ENCODE assay signal across 9 cellular contexts in genomic region chr11:114149689-114150407, GRCh38.
DNase-seq lines count a peak whose midpoint lies in the region; ATAC-seq, FAIRE-seq and TF ChIP-seq lines count a peak whose summit lies in the region.
"Had no signal": no experiment of that assay in that cellular context is flagged by ENCODE, and none has a peak within 500 bp of the region (broad histone marks: within the 10 kb centered on the region; RNA-seq: fewer than 3 reads in every experiment).

No MANE protein-coding gene starts in this region.

- intact Hi-C loops in left cardiac atrium (cut with DNase I): no loop called here
- intact Hi-C loops in dorsolateral prefrontal cortex (cut with DNase I): no loop called here

- no peaks in the 10 kb centered on the region for H3K27me3 Mint-ChIP-seq in osteocyte (ENCODE audit: unreplicated experiment)

- peaks cover 8% of the 10 kb centered on the region for H3K36me3 ChIP-seq in right atrium auricular region

- no peak for DNase-seq in right atrium auricular region (ENCODE audit: low spot score)
- no peak for DNase-seq in left cardiac atrium
- DNase-seq in dorsolateral prefrontal cortex: no peak
- no peak for DNase-seq in osteocyte (ENCODE audit: extremely low spot score, unreplicated experiment)
- no peak for DNase-seq in urothelium cell line (ENCODE audit: low spot score)
- no peak for DNase-seq in LoVo (ENCODE audit: low spot score)
- no peak for DNase-seq in midbrain (lab: John Stamatoyannopoulos, UW)
- DNase-seq: NCI-H1105 treated with DMSO at 0.1 percent for 48 hours had no signal

- peaks cover 0 to 98% of the 10 kb centered on the region in 2 donors for H3K4me1 ChIP-seq in right atrium auricular region

- H3K4me3 Mint-ChIP-seq in osteocyte (ENCODE audit: unreplicated experiment): no peak overlapping the region

- no peaks in the 10 kb centered on the region for H3K9me3 Mint-ChIP-seq in osteocyte (ENCODE audit: unreplicated experiment)

- H3K4me3 ChIP-seq in right atrium auricular region (no peak overlapping the region), dorsolateral prefrontal cortex (no peak overlapping the region)

- H3K27me3 ChIP-seq in right atrium auricular region: no peaks in the 10 kb centered on the region
- no peaks in the 10 kb centered on the region for H3K27me3 ChIP-seq in dorsolateral prefrontal cortex

- no peaks in the 10 kb centered on the region for H3K9me3 ChIP-seq in right atrium auricular region

- H3K36me3 Mint-ChIP-seq in osteocyte (ENCODE audit: unreplicated experiment): peaks cover 4% of the 10 kb centered on the region

- peak; percentile 53 for FAIRE-seq in urothelium cell line (lab: Jason Lieb, UNC)

- TF ChIP-seq CTCF in right atrium auricular region (IDR thresholded peaks at IDR 0.05): no peak
- TF ChIP-seq CTCF in dorsolateral prefrontal cortex (IDR thresholded peaks at IDR 0.05 in 54 of 56, conservative IDR thresholded peaks at IDR 0.05 in 2 of 56; ENCODE audit: low read depth in 1 of 56, partially characterized antibody in 56 of 56): no peak
- TF ChIP-seq CTCF in osteocyte (IDR thresholded peaks at IDR 0.05): no peak

- ATAC-seq in left cardiac atrium (no peak), HG03378 (IDR thresholded peaks at IDR 0.05; ENCODE audit: unreplicated experiment) (no peak)

- H3K27ac ChIP-seq in right atrium auricular region (peak overlapping the region; percentile 99), dorsolateral prefrontal cortex (peak overlapping the region in 50 of 59 donors; percentile 4 to 100 (median 56))

- H3K27ac Mint-ChIP-seq in osteocyte (ENCODE audit: unreplicated experiment): peak overlapping the region; percentile 50

- peaks cover 43% of the 10 kb centered on the region for H3K4me1 Mint-ChIP-seq in osteocyte (ENCODE audit: unreplicated experiment)
